In genomic region chr2:199503148-199503547, GRCh38 we compare ENCODE assay signal across 7 cellular contexts.
"Had no signal": no experiment of that assay in that cellular context is flagged by ENCODE, and none has a peak within 500 bp of the region (broad histone marks: within the 10 kb centered on the region; RNA-seq: fewer than 3 reads in every experiment).

No MANE protein-coding gene starts in this region.

- H3K27ac Mint-ChIP-seq: H9 had no signal

- H3K4me1 Mint-ChIP-seq: H9 had no signal

- H3K27ac ChIP-seq: KMS-11 had no signal

- H3K4me3 Mint-ChIP-seq: H9 had no signal

- H3K9me3 Mint-ChIP-seq: H9 had no signal

- DNase-seq: GOT3, H9, HCEC 1CT, KBM-7 had no signal

- H3K4me2 ChIP-seq: KMS-11 had no signal

- FAIRE-seq: H54, HTR-8/SVneo had no signal

- H3K9ac ChIP-seq: KMS-11 had no signal
